In the genomic region with DNA sequence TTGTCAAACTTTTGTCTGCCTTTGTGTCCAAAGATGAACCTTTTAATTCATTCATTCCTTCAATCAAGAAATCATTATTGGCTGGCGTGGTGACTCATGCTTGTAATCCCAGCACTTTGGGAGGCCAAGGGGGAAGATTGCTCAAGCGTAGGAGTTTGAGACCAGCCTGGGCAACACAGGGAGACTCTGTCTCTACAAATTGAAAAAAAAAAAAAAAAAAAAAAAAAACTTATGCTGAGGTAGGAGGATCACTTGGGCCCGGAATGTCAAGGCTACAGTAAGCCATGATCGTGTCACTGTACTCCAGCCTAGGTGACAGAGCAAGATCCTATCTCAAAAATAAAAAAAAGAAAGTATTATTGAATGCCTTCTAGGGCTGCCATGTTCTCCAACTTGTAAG, we compare ENCODE assay signal across 2 cellular contexts.
A peak's percentile ranks its signal among the peaks of the same experiment; 100 is the strongest.
TF ChIP-seq lines count a peak whose summit lies in the region.

No MANE protein-coding gene starts in this region.

TF ChIP-seq in HEK293, 187 proteins besides CTCF, POLR2A, EP300 and RAD21 (continued from another document):
- TF ChIP-seq, protein P1, sequence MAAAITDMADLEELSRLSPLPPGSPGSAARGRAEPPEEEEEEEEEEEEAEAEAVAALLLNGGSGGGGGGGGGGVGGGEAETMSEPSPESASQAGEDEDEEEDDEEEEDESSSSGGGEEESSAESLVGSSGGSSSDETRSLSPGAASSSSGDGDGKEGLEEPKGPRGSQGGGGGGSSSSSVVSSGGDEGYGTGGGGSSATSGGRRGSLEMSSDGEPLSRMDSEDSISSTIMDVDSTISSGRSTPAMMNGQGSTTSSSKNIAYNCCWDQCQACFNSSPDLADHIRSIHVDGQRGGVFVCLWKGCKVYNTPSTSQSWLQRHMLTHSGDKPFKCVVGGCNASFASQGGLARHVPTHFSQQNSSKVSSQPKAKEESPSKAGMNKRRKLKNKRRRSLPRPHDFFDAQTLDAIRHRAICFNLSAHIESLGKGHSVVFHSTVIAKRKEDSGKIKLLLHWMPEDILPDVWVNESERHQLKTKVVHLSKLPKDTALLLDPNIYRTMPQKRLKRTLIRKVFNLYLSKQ (tag by site-specific recombination; IDR thresholded peaks at IDR 0.05; ENCODE audit: borderline replicate concordance): no peak
- TF ChIP-seq ZFHX2 (tag by site-specific recombination; conservative IDR thresholded peaks at IDR 0.05) (peak; percentile 45; the same call in 1 of the 2 replicates), ZNF16 (tag by site-specific recombination; IDR thresholded peaks at IDR 0.05; ENCODE audit: low read depth) (no peak), BCL11A (tag by site-specific recombination; IDR thresholded peaks at IDR 0.05; ENCODE audit: low read depth) (no peak), ZXDB (tag by site-specific recombination; IDR thresholded peaks at IDR 0.05) (no peak), ZEB2 (tag by site-specific recombination; IDR thresholded peaks at IDR 0.05) (no peak), ZNF24 (tag by site-specific recombination; IDR thresholded peaks at IDR 0.05) (no peak), INSM2 (tag by site-specific recombination; IDR thresholded peaks at IDR 0.05) (no peak), EGR2 (tag by site-specific recombination; IDR thresholded peaks at IDR 0.05; ENCODE audit: low read depth) (peak; percentile 20; the same call in 1 of the 2 replicates), ZNF138 (tag by site-specific recombination; IDR thresholded peaks at IDR 0.05; ENCODE audit: borderline replicate concordance) (no peak)

TF ChIP-seq in SK-N-SH treated with all-trans-retinoic acid at 6 μM for 48 hours, 23 proteins besides CTCF, POLR2A, EP300 and RAD21 (continued from another document):
- no peak for TF ChIP-seq CSRNP3 (CRISPR knock-in tag; IDR thresholded peaks at IDR 0.05)
- TF ChIP-seq ARNTL (CRISPR knock-in tag; IDR thresholded peaks at IDR 0.05; ENCODE audit: borderline replicate concordance, low read depth): no peak
- TF ChIP-seq POU6F1 (CRISPR knock-in tag; IDR thresholded peaks at IDR 0.05; ENCODE audit: borderline replicate concordance, low read depth): no peak
- TF ChIP-seq, protein P2, sequence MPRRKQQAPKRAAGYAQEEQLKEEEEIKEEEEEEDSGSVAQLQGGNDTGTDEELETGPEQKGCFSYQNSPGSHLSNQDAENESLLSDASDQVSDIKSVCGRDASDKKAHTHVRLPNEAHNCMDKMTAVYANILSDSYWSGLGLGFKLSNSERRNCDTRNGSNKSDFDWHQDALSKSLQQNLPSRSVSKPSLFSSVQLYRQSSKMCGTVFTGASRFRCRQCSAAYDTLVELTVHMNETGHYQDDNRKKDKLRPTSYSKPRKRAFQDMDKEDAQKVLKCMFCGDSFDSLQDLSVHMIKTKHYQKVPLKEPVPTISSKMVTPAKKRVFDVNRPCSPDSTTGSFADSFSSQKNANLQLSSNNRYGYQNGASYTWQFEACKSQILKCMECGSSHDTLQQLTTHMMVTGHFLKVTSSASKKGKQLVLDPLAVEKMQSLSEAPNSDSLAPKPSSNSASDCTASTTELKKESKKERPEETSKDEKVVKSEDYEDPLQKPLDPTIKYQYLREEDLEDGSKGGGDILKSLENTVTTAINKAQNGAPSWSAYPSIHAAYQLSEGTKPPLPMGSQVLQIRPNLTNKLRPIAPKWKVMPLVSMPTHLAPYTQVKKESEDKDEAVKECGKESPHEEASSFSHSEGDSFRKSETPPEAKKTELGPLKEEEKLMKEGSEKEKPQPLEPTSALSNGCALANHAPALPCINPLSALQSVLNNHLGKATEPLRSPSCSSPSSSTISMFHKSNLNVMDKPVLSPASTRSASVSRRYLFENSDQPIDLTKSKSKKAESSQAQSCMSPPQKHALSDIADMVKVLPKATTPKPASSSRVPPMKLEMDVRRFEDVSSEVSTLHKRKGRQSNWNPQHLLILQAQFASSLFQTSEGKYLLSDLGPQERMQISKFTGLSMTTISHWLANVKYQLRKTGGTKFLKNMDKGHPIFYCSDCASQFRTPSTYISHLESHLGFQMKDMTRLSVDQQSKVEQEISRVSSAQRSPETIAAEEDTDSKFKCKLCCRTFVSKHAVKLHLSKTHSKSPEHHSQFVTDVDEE (CRISPR knock-in tag; IDR thresholded peaks at IDR 0.05): no peak
- no peak for TF ChIP-seq RARB (CRISPR knock-in tag; IDR thresholded peaks at IDR 0.05)
- no peak for TF ChIP-seq OSR1 (CRISPR knock-in tag; IDR thresholded peaks at IDR 0.05)
- TF ChIP-seq, protein P3, sequence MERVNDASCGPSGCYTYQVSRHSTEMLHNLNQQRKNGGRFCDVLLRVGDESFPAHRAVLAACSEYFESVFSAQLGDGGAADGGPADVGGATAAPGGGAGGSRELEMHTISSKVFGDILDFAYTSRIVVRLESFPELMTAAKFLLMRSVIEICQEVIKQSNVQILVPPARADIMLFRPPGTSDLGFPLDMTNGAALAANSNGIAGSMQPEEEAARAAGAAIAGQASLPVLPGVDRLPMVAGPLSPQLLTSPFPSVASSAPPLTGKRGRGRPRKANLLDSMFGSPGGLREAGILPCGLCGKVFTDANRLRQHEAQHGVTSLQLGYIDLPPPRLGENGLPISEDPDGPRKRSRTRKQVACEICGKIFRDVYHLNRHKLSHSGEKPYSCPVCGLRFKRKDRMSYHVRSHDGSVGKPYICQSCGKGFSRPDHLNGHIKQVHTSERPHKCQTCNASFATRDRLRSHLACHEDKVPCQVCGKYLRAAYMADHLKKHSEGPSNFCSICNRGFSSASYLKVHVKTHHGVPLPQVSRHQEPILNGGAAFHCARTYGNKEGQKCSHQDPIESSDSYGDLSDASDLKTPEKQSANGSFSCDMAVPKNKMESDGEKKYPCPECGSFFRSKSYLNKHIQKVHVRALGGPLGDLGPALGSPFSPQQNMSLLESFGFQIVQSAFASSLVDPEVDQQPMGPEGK (CRISPR knock-in tag; IDR thresholded peaks at IDR 0.05; ENCODE audit: borderline replicate concordance): no peak
- no peak for TF ChIP-seq PPARA (CRISPR knock-in tag; IDR thresholded peaks at IDR 0.05; ENCODE audit: borderline replicate concordance)
- no peak for TF ChIP-seq ZC3H10 (CRISPR knock-in tag; IDR thresholded peaks at IDR 0.05)
- TF ChIP-seq ZNF8 (CRISPR knock-in tag; IDR thresholded peaks at IDR 0.05): no peak
- no peak for TF ChIP-seq ZFP30 (CRISPR knock-in tag; IDR thresholded peaks at IDR 0.05)
- no peak for TF ChIP-seq ZFP3 (CRISPR knock-in tag; IDR thresholded peaks at IDR 0.05)
- TF ChIP-seq ISL1 (CRISPR knock-in tag; IDR thresholded peaks at IDR 0.05): no peak
- TF ChIP-seq ESRRG (CRISPR knock-in tag; IDR thresholded peaks at IDR 0.05): no peak
- no peak for TF ChIP-seq ZNF70 (CRISPR knock-in tag; IDR thresholded peaks at IDR 0.05)
